ENCODE assay signal across 14 cellular contexts in genomic region chr3:127217594-127218456, GRCh38. TPM values are rescaled to one million over a fixed set of nuclear protein-coding genes. Genes with fewer than 3 reads are reported as not detected.
DNase-seq lines count a peak whose midpoint lies in the region; ATAC-seq, FAIRE-seq and TF ChIP-seq lines count a peak whose summit lies in the region.
"Had no signal": no experiment of that assay in that cellular context is flagged by ENCODE, and none has a peak within 500 bp of the region (broad histone marks: within the 10 kb centered on the region; RNA-seq: fewer than 3 reads in every experiment).

No MANE protein-coding gene starts in this region.

- FAIRE-seq in HepG2 (lab: Jason Lieb, UNC) = no peak
- FAIRE-seq: TTC549 had no signal

- H2AFZ ChIP-seq in PC-9 (peak overlapping the region; percentile 18; the same call in 1 of the 2 replicates), HepG2 (ENCODE audit: low read length) (no peak overlapping the region)

- H3K4me1 ChIP-seq in PC-9 (replicated peaks; ENCODE audit: insufficient read depth) = peaks cover 20% of the 10 kb centered on the region
- no peaks in the 10 kb centered on the region for H3K4me1 ChIP-seq in lower lobe of right lung
- H3K4me1 ChIP-seq in HepG2 (ENCODE audit: insufficient read depth, low read length) = no peaks in the 10 kb centered on the region
- H3K4me1 ChIP-seq: Peyer's patch had no signal

- H3F3A ChIP-seq in PC-9 (ENCODE audit: insufficient read depth, low read depth) = peaks cover 17% of the 10 kb centered on the region; the same call in 1 of the 2 replicates

- TF ChIP-seq CTCF in PC-9 (conservative IDR thresholded peaks at IDR 0.05) (no peak), lower lobe of right lung (IDR thresholded peaks at IDR 0.05) (no peak), HepG2 (CRISPR knock-in tag; IDR thresholded peaks at IDR 0.05) (no peak)

- CTCF ChIA-PET in PC-9 (lab: Charles Lee) (interaction anchor here (0.6 kb wide), 1 partner anchor 45 kb away, joined by 3 read pairs; no protein-coding TSS in a partner anchor), HepG2 (lab: Yijun Ruan, JAX; ENCODE audit: low intra/inter-chr PET ratio, low total read pairs) (no interaction called here)

- no peak overlapping the region for H3K4me3 Mint-ChIP-seq in effector memory CD8-positive, alpha-beta T cell
- H3K4me3 Mint-ChIP-seq in activated CD4-positive, alpha-beta T cell treated with anti-CD3 and anti-CD28 coated beads, Interleukin-2, amount 10 ng/mL, durations not matched to agents 24 days and 14 days = no peak overlapping the region

- TF ChIP-seq POLR2A in HepG2 (IDR thresholded peaks at IDR 0.05; ENCODE audit: insufficient read depth in 1 of 2, low read depth in 2 of 2, low read length in 2 of 2) = no peak

- H3K79me2 ChIP-seq in PC-9 (ENCODE audit: low read depth) (no peaks in the 10 kb centered on the region), HepG2 (ENCODE audit: insufficient read depth, low read length) (no peaks in the 10 kb centered on the region)

- 17% methylated on average over 9 of the region's 9 CpGs for WGBS in HepG2 (ENCODE audit: low lambda C conversion rate)

- H3K9ac ChIP-seq in HepG2 (ENCODE audit: insufficient read depth, low read depth, low read length) = no peak overlapping the region

- H3K27ac Mint-ChIP-seq in effector memory CD8-positive, alpha-beta T cell = no peak overlapping the region
- no peak overlapping the region for H3K27ac Mint-ChIP-seq in activated CD4-positive, alpha-beta T cell treated with anti-CD3 and anti-CD28 coated beads, Interleukin-2, amount 10 ng/mL, durations not matched to agents 24 days and 14 days

- TF ChIP-seq RAD21 in HepG2 (CRISPR knock-in tag; IDR thresholded peaks at IDR 0.05) = no peak

- H3K36me3 ChIP-seq in PC-9 (ENCODE audit: low read depth) (no peaks in the 10 kb centered on the region), lower lobe of right lung (no peaks in the 10 kb centered on the region), HepG2 (replicated peaks in 1 of 2; ENCODE audit: control insufficient read depth in 1 of 2, insufficient read depth in 2 of 2, low read length in 2 of 2) (no peaks in the 10 kb centered on the region)
- H3K36me3 ChIP-seq: cardiac muscle cell, Peyer's patch had no signal

- POLR2A ChIA-PET in PC-9 (lab: Charles Lee; ENCODE audit: unreplicated experiment) = no interaction called here
- POLR2A ChIA-PET in HepG2 (lab: Yijun Ruan, JAX) = no interaction called here

- H3K9me3 Mint-ChIP-seq in effector memory CD8-positive, alpha-beta T cell = no peaks in the 10 kb centered on the region
- no peaks in the 10 kb centered on the region for H3K9me3 Mint-ChIP-seq in activated CD4-positive, alpha-beta T cell treated with anti-CD3 and anti-CD28 coated beads, Interleukin-2, amount 10 ng/mL, durations not matched to agents 24 days and 14 days

- H3K4me2 ChIP-seq in PC-9 = peak overlapping the region; percentile 47
- no peak overlapping the region for H3K4me2 ChIP-seq in HepG2 (ENCODE audit: low read depth, low read length)

- H3K27me3 ChIP-seq in PC-9 (ENCODE audit: insufficient read depth, low read depth) (no peaks in the 10 kb centered on the region), lower lobe of right lung (ENCODE audit: low read depth) (peaks cover 6% of the 10 kb centered on the region), HepG2 (ENCODE audit: control insufficient read depth in 1 of 2, insufficient read depth in 2 of 2, low read length in 2 of 2) (peaks cover 2 to 51% of the 10 kb centered on the region in 2 experiments; a peak in 4 of 5 replicates)
- H3K27me3 ChIP-seq: cardiac muscle cell, Peyer's patch had no signal

- H3K9me2 ChIP-seq in PC-9 (ENCODE audit: insufficient read depth) = no peaks in the 10 kb centered on the region

- H3K4me3 ChIP-seq in PC-9 (no peak overlapping the region; the same call in 1 of the 2 replicates), lower lobe of right lung (peak overlapping the region; percentile 7), HepG2 (replicated peaks in 1 of 3; ENCODE audit: insufficient read depth in 1 of 3, low read depth in 2 of 3, low read length in 3 of 3) (no peak overlapping the region)
- H3K4me3 ChIP-seq: cardiac muscle cell, Peyer's patch, skin epidermis had no signal

- H3K27ac ChIP-seq in PC-9 (peak overlapping the region; percentile 50), lower lobe of right lung (no peak overlapping the region), HepG2 (ENCODE audit: extremely low read length, insufficient read depth, low read length) (no peak overlapping the region)
- H3K27ac ChIP-seq: cardiac muscle cell, Peyer's patch, skin epidermis had no signal

- no peak for TF ChIP-seq EP300 in HepG2 (IDR thresholded peaks at IDR 0.05; ENCODE audit: low read depth in 2 of 2, low read length in 2 of 2)
- TF ChIP-seq EP300 in HepG2 (CRISPR knock-in tag; IDR thresholded peaks at IDR 0.05; ENCODE audit: borderline replicate concordance) = no peak

- H4K20me1 ChIP-seq in PC-9 (ENCODE audit: insufficient read depth) (no peaks in the 10 kb centered on the region), HepG2 (ENCODE audit: insufficient read depth, low read length) (no peaks in the 10 kb centered on the region)

- BruUV-seq in PC-9 (replicated peaks; lab: Mats Ljungman, UMichigan) = no TSS peak
- BruUV-seq in HepG2 (replicated peaks; lab: Mats Ljungman, UMichigan) = no TSS peak

- H3K36me3 Mint-ChIP-seq in effector memory CD8-positive, alpha-beta T cell (ENCODE audit: insufficient read depth) = no peaks in the 10 kb centered on the region
- no peaks in the 10 kb centered on the region for H3K36me3 Mint-ChIP-seq in activated CD4-positive, alpha-beta T cell treated with anti-CD3 and anti-CD28 coated beads, Interleukin-2, amount 10 ng/mL, durations not matched to agents 24 days and 14 days (ENCODE audit: low read depth)

- in situ Hi-C loops in HepG2 (cut with HindIII; ENCODE audit: extremely low pct_ligation_motif_present, low pct_unique_long_range_greater_than_20kb) = no loop called here

- DNase-seq in Daoy (ENCODE audit: low read depth) (peak; percentile 24), GOT3 (lab: John Stamatoyannopoulos, UW) (peak; percentile 10), PC-9 (peak; percentile 72 to 86), lower lobe of right lung (no peak), HepG2 (ENCODE audit: low spot score) (no peak), medulla oblongata (ENCODE audit: extremely low spot score) (no peak)
- no peak for DNase-seq in effector memory CD8-positive, alpha-beta T cell
- no peak for DNase-seq in activated CD4-positive, alpha-beta T cell treated with anti-CD3 and anti-CD28 coated beads, Interleukin-2, amount 10 ng/mL, durations not matched to agents 24 days and 14 days
- DNase-seq: Calu3, Peyer's patch had no signal

- H3K4me1 Mint-ChIP-seq in effector memory CD8-positive, alpha-beta T cell (ENCODE audit: low read depth in 2 of 2) = no peaks in the 10 kb centered on the region
- peaks cover 4% of the 10 kb centered on the region for H3K4me1 Mint-ChIP-seq in activated CD4-positive, alpha-beta T cell treated with anti-CD3 and anti-CD28 coated beads, Interleukin-2, amount 10 ng/mL, durations not matched to agents 24 days and 14 days

- peaks cover 28 to 37% of the 10 kb centered on the region in 2 donors for H3K27me3 Mint-ChIP-seq in effector memory CD8-positive, alpha-beta T cell
- H3K27me3 Mint-ChIP-seq in activated CD4-positive, alpha-beta T cell treated with anti-CD3 and anti-CD28 coated beads, Interleukin-2, amount 10 ng/mL, durations not matched to agents 24 days and 14 days = peaks cover 6% of the 10 kb centered on the region

- intact Hi-C loops in PC-9 (cut with micrococcal nuclease; ENCODE audit: unreplicated experiment) (no loop called here), lower lobe of right lung (cut with DNase I) (no loop called here), HepG2 (cut with micrococcal nuclease; ENCODE audit: unreplicated experiment) (no loop called here)
- intact Hi-C loops in activated CD4-positive, alpha-beta T cell treated with anti-CD3 and anti-CD28 coated beads, Interleukin-2, amount 10 ng/mL, durations not matched to agents 24 days and 14 days (cut with micrococcal nuclease) = no loop called here

- H3K9me3 ChIP-seq in PC-9 (ENCODE audit: insufficient read depth, low read depth) (no peaks in the 10 kb centered on the region), lower lobe of right lung (no peaks in the 10 kb centered on the region), HepG2 (ENCODE audit: low read length) (no peaks in the 10 kb centered on the region)
- H3K9me3 ChIP-seq: Peyer's patch had no signal

- ATAC-seq in lower lobe of right lung (no peak), HepG2 (no peak)
- no peak for ATAC-seq in effector memory CD8-positive, alpha-beta T cell (replicated peaks)
- ATAC-seq: esophagus mucosa had no signal

TF ChIP-seq in HepG2, 621 proteins besides CTCF, POLR2A, EP300 and RAD21:
- TF ChIP-seq ZNF570 (CRISPR knock-in tag; IDR thresholded peaks at IDR 0.05; ENCODE audit: borderline replicate concordance) (no peak), ZNF263 (CRISPR knock-in tag; IDR thresholded peaks at IDR 0.05) (no peak)
TF ChIP-seq in HepG2: peak in this region for 0.

RNA-seq across cellular contexts. Expression of gene PRR23E, which starts 24.9 kb away (rescaled TPM):
- not detected in 2 replicates for total RNA-seq in Daoy (2014; rRNA removed; shearing (Covaris generic))
- not detected in 2 replicates for total RNA-seq in PC-9 (2021)
- total RNA-seq in lower lobe of right lung = not detected
- total RNA-seq in activated CD4-positive, alpha-beta T cell treated with anti-CD3 and anti-CD28 coated beads, Interleukin-2, amount 10 ng/mL, durations not matched to agents 24 days and 14 days = not detected in 2 replicates
- not detected in 2 replicates for total RNA-seq in HepG2 (2016; rRNA removed; fragmentation: Illumina TruSeq; extraction: Trizol)
- total RNA-seq in HepG2 (2016; cell fraction: cytosol; rRNA removed; fragmentation: Illumina TruSeq; extraction: Trizol; ENCODE audit: low read depth) = not detected in 2 replicates
- total RNA-seq in HepG2 (2016; cell fraction: insoluble cytoplasmic fraction; rRNA removed; fragmentation: Illumina TruSeq; extraction: Trizol) = not detected in 2 replicates
- not detected in 2 replicates for total RNA-seq in HepG2 (2016; cell fraction: membrane; rRNA removed; fragmentation: Illumina TruSeq; extraction: Trizol)
- total RNA-seq in HepG2 (2016; cell fraction: nucleus; rRNA removed; fragmentation: Illumina TruSeq; extraction: Trizol) = not detected in 2 replicates
- polyA plus RNA-seq in HepG2 (2011; rRNA removed) = not detected in 2 replicates
- polyA plus RNA-seq in HepG2 (2011; cell fraction: cytosol; rRNA removed) = not detected in 2 replicates
- polyA plus RNA-seq in HepG2 (2011; cell fraction: nucleus; rRNA removed) = not detected in 2 replicates
- not detected in 2 replicates for polyA plus RNA-seq in HepG2 (2012)
- polyA plus RNA-seq in HepG2 (2016; cell fraction: cytosol; fragmentation: Illumina TruSeq; extraction: Trizol; ENCODE audit: low read depth) = not detected in 2 replicates
- polyA plus RNA-seq in HepG2 (2016; cell fraction: insoluble cytoplasmic fraction; fragmentation: Illumina TruSeq; extraction: Trizol; ENCODE audit: low read depth) = not detected in 2 replicates
- not detected in 2 replicates for polyA plus RNA-seq in HepG2 (2016; cell fraction: membrane; fragmentation: Illumina TruSeq; extraction: Trizol; ENCODE audit: low read depth)
- polyA plus RNA-seq in HepG2 (2016; cell fraction: nucleus; fragmentation: Illumina TruSeq; extraction: Trizol; ENCODE audit: insufficient read depth, low read depth) = not detected in 2 replicates
- not detected in 2 replicates for polyA minus RNA-seq in HepG2 (2011; rRNA and poly(A)+ RNA removed; ENCODE audit: low replicate concordance)
- polyA minus RNA-seq in HepG2 (2011; cell fraction: cytosol; rRNA and poly(A)+ RNA removed) = not detected in 2 replicates
- not detected in 2 replicates for polyA minus RNA-seq in HepG2 (2011; cell fraction: nucleus; rRNA and poly(A)+ RNA removed)
- total RNA-seq: Calu3, cardiac muscle cell, esophagus mucosa, Peyer's patch had no signal
- polyA plus RNA-seq: cardiac muscle cell had no signal

Comparison
In these comparisons a context has a peak if more than half of its experiments do, and no peak if none do; other contexts are left out.
1. DNase-seq: peak in Daoy (single experiment), GOT3 (single experiment) and PC-9 (2 of 2); none in lower lobe of right lung (single experiment), effector memory CD8-positive, alpha-beta T cell (0 of 3), activated CD4-positive, alpha-beta T cell treated with anti-CD3 and anti-CD28 coated beads, Interleukin-2, amount 10 ng/mL, durations not matched to agents 24 days and 14 days (single experiment), HepG2 (single experiment) and medulla oblongata (single experiment).